8 cellular contexts compared by ENCODE assay signal in the genomic region with DNA sequence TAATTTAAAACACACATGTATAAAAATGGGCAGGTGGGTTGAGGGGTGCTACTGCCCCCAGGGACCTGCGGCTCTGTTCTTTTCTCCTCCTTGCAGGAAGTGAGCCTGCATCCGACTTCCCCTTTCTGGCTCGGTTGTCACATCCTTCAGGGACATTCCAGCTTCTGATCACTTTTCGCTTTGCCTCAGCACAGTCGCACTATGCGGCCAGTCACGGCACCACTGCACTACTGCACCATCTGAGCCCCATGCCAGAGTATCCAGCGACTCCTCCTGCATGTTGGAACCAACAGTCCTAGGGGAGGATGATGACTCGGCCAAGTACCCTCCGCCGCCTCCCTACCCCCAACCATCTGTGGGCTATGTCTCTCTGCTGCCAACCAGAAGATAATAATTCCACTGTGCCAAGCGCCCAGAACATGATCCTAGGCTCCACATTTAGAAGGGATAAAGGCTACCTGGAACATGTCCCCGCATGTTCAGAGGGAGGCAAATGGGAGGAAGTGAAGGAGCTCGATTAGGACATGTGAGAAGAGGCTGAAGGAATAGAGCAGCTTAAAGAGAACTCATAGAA. TPM values are rescaled to one million over a fixed set of nuclear protein-coding genes. Genes with fewer than 3 reads are reported as not detected.
DNase-seq lines count a peak whose midpoint lies in the region; ATAC-seq and TF ChIP-seq lines count a peak whose summit lies in the region.

No MANE protein-coding gene starts in this region.

- no peak overlapping the region for H2AFZ ChIP-seq in OCI-LY1 (ENCODE audit: low read length)

- no peaks in the 10 kb centered on the region; the same call in 1 of the 2 replicates for H3F3A ChIP-seq in OCI-LY1 (ENCODE audit: insufficient read depth, low read length)

- peak overlapping the region; percentile 79 for H3K27ac ChIP-seq in OCI-LY1 (ENCODE audit: low read depth, low read length, poor library complexity, severe bottlenecking)
- H3K27ac ChIP-seq in esophagus (ENCODE audit: low read depth in 2 of 2, low read length in 1 of 2): peak overlapping the region; percentile 52 to 69

- no peaks in the 10 kb centered on the region for H4K20me1 ChIP-seq in OCI-LY1 (ENCODE audit: insufficient read depth, low read length)

- H3K79me2 ChIP-seq in OCI-LY1 (ENCODE audit: insufficient read depth, low read length): no peaks in the 10 kb centered on the region

- ATAC-seq in HG02981 (IDR thresholded peaks at IDR 0.05; ENCODE audit: unreplicated experiment): peak; percentile 49

- H3K36me3 ChIP-seq in OCI-LY1 (ENCODE audit: insufficient read depth, low read length) (no peaks in the 10 kb centered on the region), esophagus (ENCODE audit: control insufficient read depth in 2 of 2, insufficient read depth in 2 of 2, low read length in 1 of 2) (no peaks in the 10 kb centered on the region)

- peak; percentile 7 for DNase-seq in stimulated activated naive CD4-positive, alpha-beta T cell treated with Interleukin-2 at 50 U/mL for 16 hours (lab: John Stamatoyannopoulos, UW)
- DNase-seq in stimulated activated naive CD4-positive, alpha-beta T cell (lab: John Stamatoyannopoulos, UW): no peak
- DNase-seq in pons (ENCODE audit: low spot score) (peak; percentile 72), iPS-NIHi7 (ENCODE audit: extremely low spot score) (no peak), HuH-7.5 (ENCODE audit: low spot score) (no peak)

- H3K27me3 ChIP-seq in OCI-LY1 (ENCODE audit: insufficient read depth, low read length): no peaks in the 10 kb centered on the region
- no peaks in the 10 kb centered on the region for H3K27me3 ChIP-seq in esophagus (ENCODE audit: control insufficient read depth in 1 of 2, insufficient read depth in 2 of 2, low read length in 2 of 2)

- no peaks in the 10 kb centered on the region for H3K9me3 ChIP-seq in OCI-LY1 (ENCODE audit: low read length)
- H3K9me3 ChIP-seq in esophagus (ENCODE audit: control insufficient read depth in 2 of 2, insufficient read depth in 1 of 2, low read depth in 1 of 2, low read length in 1 of 2): no peaks in the 10 kb centered on the region

- H3K4me1 ChIP-seq in OCI-LY1 (ENCODE audit: insufficient read depth, low read length, severe bottlenecking) (peaks cover 72% of the 10 kb centered on the region), esophagus (ENCODE audit: control insufficient read depth in 2 of 2, insufficient read depth in 2 of 2, low read length in 1 of 2) (peaks cover 3 to 9% of the 10 kb centered on the region in 2 donors)

- WGBS in esophagus, 2 donors: 53 to 71% methylated on average over 14 of the region's 14 CpGs

- H3K4me3 ChIP-seq in OCI-LY1 (ENCODE audit: low read depth, low read length, poor library complexity, severe bottlenecking) (peak overlapping the region; percentile 39), esophagus (ENCODE audit: low read depth in 1 of 2, low read length in 2 of 2) (no peak overlapping the region)

- peak overlapping the region; percentile 63 for H3K4me2 ChIP-seq in OCI-LY1 (ENCODE audit: low read length)

- no peaks in the 10 kb centered on the region for H3K9me2 ChIP-seq in OCI-LY1 (ENCODE audit: low read depth, low read length)

- peak overlapping the region; percentile 21; the same call in 1 of the 2 replicates for H3K9ac ChIP-seq in OCI-LY1 (ENCODE audit: low read length)

- no peak for TF ChIP-seq CTCF in OCI-LY1 (IDR thresholded peaks at IDR 0.05; ENCODE audit: low read length)

RNA-seq across cellular contexts. Expression of gene CDC42EP3, which starts 17.6 kb away (rescaled TPM):
- polyA plus RNA-seq in esophagus: 1 to 10 TPM; 2.0 to 6.0 TPM

Comparison
In these comparisons a context has a peak if more than half of its experiments do, and no peak if none do; other contexts are left out.
1. DNase-seq: peak in stimulated activated naive CD4-positive, alpha-beta T cell treated with Interleukin-2 at 50 U/mL for 16 hours (single experiment) and pons (single experiment); none in stimulated activated naive CD4-positive, alpha-beta T cell (0 of 6), iPS-NIHi7 (single experiment) and HuH-7.5 (single experiment).